Comparison of ENCODE assay signal across 16 cellular contexts in genomic region chr7:117839507-117839906, GRCh38.
A peak's percentile ranks its signal among the peaks of the same experiment; 100 is the strongest.
DNase-seq lines count a peak whose midpoint lies in the region; ATAC-seq lines count a peak whose summit lies in the region.
"Had no signal": no experiment of that assay in that cellular context is flagged by ENCODE, and none has a peak within 500 bp of the region (broad histone marks: within the 10 kb centered on the region; RNA-seq: fewer than 3 reads in every experiment).

No MANE protein-coding gene starts in this region.

- DNase-seq in NCI-H2081 treated with DMSO at 0.1 percent for 48 hours (lab: John Stamatoyannopoulos, UW), result no peak
- no peak for DNase-seq in activated CD8-positive, alpha-beta memory T cell treated with anti-CD3 and anti-CD28 coated beads for 24 hours
- DNase-seq in NCI-H748 (lab: John Stamatoyannopoulos, UW; ENCODE audit: unreplicated experiment), result no peak
- no peak for DNase-seq in NCI-H146 (lab: John Stamatoyannopoulos, UW)
- DNase-seq: activated CD8-positive, alpha-beta memory T cell treated with anti-CD3 and anti-CD28 coated beads, Interleukin-2, amount 10 ng/mL, durations not matched to agents 7 days and 5 days; activated naive CD4-positive, alpha-beta T cell treated with anti-CD3 and anti-CD28 coated beads, Interleukin-2, amount 50 U/mL, for 16 hours; foreskin melanocyte; GDM1; mammary epithelial cell; NCI-H82; SHP77; trophoblast cell had no signal

- peak; percentile 75 for ATAC-seq in GM18498 (IDR thresholded peaks at IDR 0.05; ENCODE audit: unreplicated experiment)
- ATAC-seq in GM19372 (IDR thresholded peaks at IDR 0.05; ENCODE audit: low read depth, unreplicated experiment), result peak; percentile 55
- ATAC-seq in HG02759 (IDR thresholded peaks at IDR 0.05; ENCODE audit: unreplicated experiment), result peak; percentile 51
- ATAC-seq in HG03378 (IDR thresholded peaks at IDR 0.05; ENCODE audit: unreplicated experiment), result peak; percentile 48
- ATAC-seq: activated CD8-positive, alpha-beta memory T cell treated with anti-CD3 and anti-CD28 coated beads, Interleukin-2, amount 10 ng/mL, durations not matched to agents 7 days and 5 days had no signal
